8 cellular contexts compared by ENCODE assay signal in genomic region chr2:179340678-179341077, GRCh38.
A peak's percentile ranks its signal among the peaks of the same experiment; 100 is the strongest.
DNase-seq lines count a peak whose midpoint lies in the region; ATAC-seq and TF ChIP-seq lines count a peak whose summit lies in the region.

No MANE protein-coding gene starts in this region.

- no peak overlapping the region for H2AK5ac ChIP-seq in H9 (ENCODE audit: insufficient read length, low read length)

- no peaks in the 10 kb centered on the region for H3K27me3 Mint-ChIP-seq in H9 (ENCODE audit: low read depth)
- H3K27me3 Mint-ChIP-seq in naive thymus-derived CD8-positive, alpha-beta T cell: peaks cover 0 to 2% (median 0%) of the 10 kb centered on the region in 5 donors

- POLR2A ChIA-PET in A673 (lab: Charles Lee; ENCODE audit: low non-redundant PET): no interaction called here
- POLR2A ChIA-PET in naive thymus-derived CD8-positive, alpha-beta T cell (lab: Charles Lee): no interaction called here

- no peak for TF ChIP-seq EP300 in stomach (IDR thresholded peaks at IDR 0.05)

- no peak overlapping the region for H4K8ac ChIP-seq in H9 (replicated peaks; ENCODE audit: insufficient read length, low read depth, low read length)

- no peak overlapping the region for H2BK12ac ChIP-seq in H9 (ENCODE audit: insufficient read length, low read depth, low read length)

- intact Hi-C loops in A673 (cut with micrococcal nuclease; ENCODE audit: unreplicated experiment): loop anchor here (2.0 kb wide), 1 partner anchor 122 kb away; no protein-coding TSS in a partner anchor
- intact Hi-C loops in stomach (cut with DNase I; ENCODE audit: low total_unique reads): no loop called here

- H4K5ac ChIP-seq in H9 (ENCODE audit: insufficient read length, low read depth, low read length): no peak overlapping the region

- TF ChIP-seq CTCF in A673 (conservative IDR thresholded peaks at IDR 0.05; ENCODE audit: low read depth, low read length) (peak; percentile 57), H9 (conservative IDR thresholded peaks at IDR 0.05) (peak; percentile 60), cardiac muscle cell (IDR thresholded peaks at IDR 0.05; ENCODE audit: low read depth, low read length) (peak; percentile 45), stomach (IDR thresholded peaks at IDR 0.05) (peak in 2 of 7 experiments; percentile 10 to 18)

- H3K36me3 Mint-ChIP-seq in H9 (ENCODE audit: insufficient read depth in 1 of 3, low read depth in 3 of 3): no peaks in the 10 kb centered on the region; a peak in 1 of 7 replicates
- H3K36me3 Mint-ChIP-seq in naive thymus-derived CD8-positive, alpha-beta T cell: no peaks in the 10 kb centered on the region

- DNase-seq in A673 (ENCODE audit: low spot score) (peak; percentile 55), H9 (no peak), RPMI7951 (ENCODE audit: low read depth) (peak; percentile 35), cardiac muscle cell (ENCODE audit: low read depth in 1 of 2, low spot score in 1 of 2) (peak; percentile 43 to 75), DMS114 treated with DMSO at 0.1 percent for 48 hours (lab: John Stamatoyannopoulos, UW; ENCODE audit: unreplicated experiment) (no peak), stomach (no peak)
- DNase-seq in activated T-cell treated with anti-CD3 and anti-CD28 coated beads, Interleukin-2, amount 50 U/mL, for 48 hours: no peak
- no peak for DNase-seq in naive thymus-derived CD8-positive, alpha-beta T cell

- no peak for TF ChIP-seq POLR2A in stomach (IDR thresholded peaks at IDR 0.05)

- H3K9ac ChIP-seq in H9 (ENCODE audit: extremely low read depth, insufficient read length, low read length): no peak overlapping the region

- BruUV-seq in A673 (replicated peaks; lab: Mats Ljungman, UMichigan): no TSS peak

- no peak overlapping the region for H3K18ac ChIP-seq in H9 (ENCODE audit: insufficient read length, low read depth, low read length)

- no peak overlapping the region for H3K4me3 Mint-ChIP-seq in H9
- no peak overlapping the region for H3K4me3 Mint-ChIP-seq in naive thymus-derived CD8-positive, alpha-beta T cell

- no peak overlapping the region for H3K56ac ChIP-seq in H9 (ENCODE audit: insufficient read length, low read depth, low read length)

- H4K20me1 ChIP-seq in H9 (ENCODE audit: control insufficient read depth, insufficient read depth, insufficient read length): no peaks in the 10 kb centered on the region

- H3K4me2 ChIP-seq in H9 (ENCODE audit: insufficient read depth, insufficient read length, low read length): no peak overlapping the region

- peaks cover 30% of the 10 kb centered on the region in 2 experiments for H3K4me1 Mint-ChIP-seq in H9
- peaks cover 0 to 4% (median 0%) of the 10 kb centered on the region in 4 donors for H3K4me1 Mint-ChIP-seq in naive thymus-derived CD8-positive, alpha-beta T cell

- no peaks in the 10 kb centered on the region for H3K79me1 ChIP-seq in H9 (ENCODE audit: insufficient read depth, low read depth, low read length, poor library complexity, severe bottlenecking)

- no peak overlapping the region for H2BK5ac ChIP-seq in H9 (ENCODE audit: insufficient read length, low read length)

- no peak overlapping the region for H3T11ph ChIP-seq in H9 (ENCODE audit: low read length)

- H3K4me3 ChIP-seq in A673 (ENCODE audit: low read depth, low read length, poor library complexity, severe bottlenecking) (no peak overlapping the region), cardiac muscle cell (no peak overlapping the region), stomach (no peak overlapping the region)

- H3K4ac ChIP-seq in H9 (ENCODE audit: low read depth, low read length): no peak overlapping the region

- H2BK20ac ChIP-seq in H9 (ENCODE audit: low read depth, low read length, poor library complexity, severe bottlenecking): no peak overlapping the region

- H3K27me3 ChIP-seq in A673 (replicated peaks; ENCODE audit: insufficient read depth, low read depth, low read length, poor library complexity): no peaks in the 10 kb centered on the region
- H3K27me3 ChIP-seq in H9 (ENCODE audit: insufficient read depth, low read length): no peaks in the 10 kb centered on the region
- H3K27me3 ChIP-seq in cardiac muscle cell: no peaks in the 10 kb centered on the region
- no peaks in the 10 kb centered on the region for H3K27me3 ChIP-seq in stomach

- H3K27ac Mint-ChIP-seq in H9: no peak overlapping the region
- no peak overlapping the region for H3K27ac Mint-ChIP-seq in naive thymus-derived CD8-positive, alpha-beta T cell

- CTCF ChIA-PET in A673 (lab: Charles Lee): no interaction called here

- H3K36me3 ChIP-seq in A673 (ENCODE audit: insufficient read depth, low read length, poor library complexity, severe bottlenecking) (no peaks in the 10 kb centered on the region), cardiac muscle cell (no peaks in the 10 kb centered on the region), stomach (no peaks in the 10 kb centered on the region)

- H3K27ac ChIP-seq in A673 (ENCODE audit: low read depth, low read length, poor library complexity, severe bottlenecking) (no peak overlapping the region), H9 (ENCODE audit: insufficient read length, low read depth, low read length) (no peak overlapping the region), cardiac muscle cell (no peak overlapping the region), stomach (peak overlapping the region in 1 of 5 donors; percentile 55)

- H3K23me2 ChIP-seq in H9 (ENCODE audit: insufficient read length, low read depth, low read length, poor library complexity, severe bottlenecking): no peaks in the 10 kb centered on the region

- no peaks in the 10 kb centered on the region for H3K79me2 ChIP-seq in H9 (ENCODE audit: insufficient read depth, low read length)

- H2AFZ ChIP-seq in H9 (ENCODE audit: low read length): no peak overlapping the region

- no peak overlapping the region for H3K14ac ChIP-seq in H9 (ENCODE audit: insufficient read depth, low read length)

- H2BK15ac ChIP-seq in H9 (ENCODE audit: low read depth, low read length): no peak overlapping the region

- H3K4me1 ChIP-seq in A673 (ENCODE audit: insufficient read depth, low read length, poor library complexity, severe bottlenecking): peaks cover 17% of the 10 kb centered on the region
- peaks cover 2% of the 10 kb centered on the region; the same call in 1 of the 2 replicates for H3K4me1 ChIP-seq in H9 (ENCODE audit: insufficient read depth, low read length)
- H3K4me1 ChIP-seq in cardiac muscle cell (ENCODE audit: low read depth): peaks cover 11% of the 10 kb centered on the region
- peaks cover 0 to 49% (median 23%) of the 10 kb centered on the region in 4 donors for H3K4me1 ChIP-seq in stomach

- 100% methylated on average over 1 of the region's 4 CpGs for WGBS in H9 (ENCODE audit: extremely low coverage, insufficient read length, low lambda C conversion rate)
- WGBS in stomach, 5 donors: 35 to 55% (median 41%) methylated on average over 4 of the region's 4 CpGs

- no peak for ATAC-seq in naive thymus-derived CD8-positive, alpha-beta T cell

- H2BK120ac ChIP-seq in H9 (ENCODE audit: low read depth, low read length, poor library complexity, severe bottlenecking): no peak overlapping the region

- no peak overlapping the region for H4K91ac ChIP-seq in H9 (ENCODE audit: insufficient read length, low read depth, low read length)

- H3K9me3 ChIP-seq in A673 (ENCODE audit: low read depth, low read length, poor library complexity, severe bottlenecking) (no peaks in the 10 kb centered on the region), H9 (ENCODE audit: control insufficient read depth, low read depth, low read length) (no peaks in the 10 kb centered on the region), cardiac muscle cell (ENCODE audit: low read depth) (no peaks in the 10 kb centered on the region), stomach (no peaks in the 10 kb centered on the region)

- no peaks in the 10 kb centered on the region; a peak in 1 of 5 replicates for H3K9me3 Mint-ChIP-seq in H9
- H3K9me3 Mint-ChIP-seq in naive thymus-derived CD8-positive, alpha-beta T cell: no peaks in the 10 kb centered on the region

- H3K23ac ChIP-seq in H9 (ENCODE audit: insufficient read length, low read depth, low read length): no peak overlapping the region

Comparison
In these comparisons a context has a peak if more than half of its experiments do, and no peak if none do; other contexts are left out.
1. DNase-seq: peak in A673 (single experiment), RPMI7951 (single experiment) and cardiac muscle cell (2 of 2); none in H9 (single experiment), activated T-cell treated with anti-CD3 and anti-CD28 coated beads, Interleukin-2, amount 50 U/mL, for 48 hours (0 of 2), DMS114 treated with DMSO at 0.1 percent for 48 hours (single experiment), naive thymus-derived CD8-positive, alpha-beta T cell (0 of 10) and stomach (single experiment).